Comparison of ENCODE assay signal across 3 cellular contexts in genomic region chr4:133637161-133637560, GRCh38.
"Had no signal": no experiment of that assay in that cellular context is flagged by ENCODE, and none has a peak within 500 bp of the region (broad histone marks: within the 10 kb centered on the region; RNA-seq: fewer than 3 reads in every experiment).

No MANE protein-coding gene starts in this region.

- H3K4me3 ChIP-seq: GM12878 had no signal

- DNase-seq: GDM1, GF-D8 had no signal
